20 cellular contexts compared by ENCODE assay signal in the genomic region with DNA sequence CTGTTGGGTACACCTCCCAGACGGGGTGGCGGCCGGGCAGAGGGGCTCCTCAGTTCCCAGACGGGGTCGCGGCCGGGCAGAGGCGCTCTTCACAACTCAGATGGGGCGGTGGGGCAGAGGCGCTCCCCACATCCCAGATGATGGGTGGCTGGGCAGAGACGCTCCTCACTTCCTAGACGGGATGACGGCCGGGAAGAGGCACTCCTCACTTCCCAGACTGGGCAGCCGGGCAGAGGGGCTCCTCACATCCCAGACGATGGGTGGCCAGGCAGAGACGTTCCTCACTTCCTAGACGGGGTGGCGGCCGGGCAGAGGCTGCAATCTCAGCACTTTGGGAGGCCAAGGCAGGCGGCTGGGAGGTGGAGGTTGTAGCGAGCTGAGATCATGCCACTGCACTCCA. TPM values are rescaled to one million over a fixed set of nuclear protein-coding genes. Genes with fewer than 3 reads are reported as not detected.
"Had no signal": no experiment of that assay in that cellular context is flagged by ENCODE, and none has a peak within 500 bp of the region (broad histone marks: within the 10 kb centered on the region; RNA-seq: fewer than 3 reads in every experiment).

No MANE protein-coding gene starts in this region.

RNA-seq across cellular contexts. Expression of gene GPR15LG, which starts 6.8 kb away (rescaled TPM):
- total RNA-seq: natural killer cell, occipital lobe, osteoblast, progenitor cell of endocrine pancreas, psoas muscle, right cardiac atrium, right lobe of liver, subcutaneous adipose tissue, temporal lobe, thoracic aorta, thyroid gland, tibial nerve had no signal
- polyA plus RNA-seq: neural cell, ovary, right cardiac atrium, small intestine had no signal

RNA-seq across cellular contexts. Expression of gene LRIT2, which starts 45.0 kb away (rescaled TPM):
- total RNA-seq: natural killer cell, occipital lobe, osteoblast, ovary, progenitor cell of endocrine pancreas, psoas muscle, renal cortical epithelial cell, right cardiac atrium, right lobe of liver, stomach, subcutaneous adipose tissue, temporal lobe, thoracic aorta, thyroid gland, tibial nerve, upper lobe of left lung, ureter, vagina had no signal
- polyA plus RNA-seq: neural cell, ovary, psoas muscle, right cardiac atrium, small intestine, stomach had no signal
